In genomic region chr5:36643841-36644240, GRCh38 we compare ENCODE assay signal across 1 cellular context.
TF ChIP-seq lines count a peak whose summit lies in the region.

No MANE protein-coding gene starts in this region.

TF ChIP-seq in HEK293, 187 proteins besides CTCF, POLR2A, EP300 and RAD21 (continued from another document):
- TF ChIP-seq ZNF510 (tag by site-specific recombination; IDR thresholded peaks at IDR 0.05; ENCODE audit: insufficient replicate concordance) (peak; percentile 85), ZNF24 (tag by site-specific recombination; IDR thresholded peaks at IDR 0.05) (0 out of 2 replicates have a peak, but pooled peaks have one; percentile 34), REST (tag by site-specific recombination; IDR thresholded peaks at IDR 0.05) (peak; percentile 84), ZNF791 (tag by site-specific recombination; IDR thresholded peaks at IDR 0.05) (peak; percentile 72; the same call in 1 of the 2 replicates), ZNF654 (tag by site-specific recombination; IDR thresholded peaks at IDR 0.05; ENCODE audit: low read depth) (peak; percentile 44), PRDM4 (tag by site-specific recombination; IDR thresholded peaks at IDR 0.05) (peak; percentile 31; the same call in 1 of the 2 replicates), ZNF514 (tag by site-specific recombination; IDR thresholded peaks at IDR 0.05) (peak; percentile 58; the same call in 1 of the 2 replicates), ZNF555 (tag by site-specific recombination; conservative IDR thresholded peaks at IDR 0.05) (peak; percentile 96), AEBP2 (tag by site-specific recombination; IDR thresholded peaks at IDR 0.05; ENCODE audit: borderline replicate concordance) (peak; percentile 95; the same call in 1 of the 2 replicates), ZNF138 (tag by site-specific recombination; IDR thresholded peaks at IDR 0.05; ENCODE audit: borderline replicate concordance) (peak; percentile 94), ZNF223 (tag by site-specific recombination; IDR thresholded peaks at IDR 0.05) (0 out of 2 replicates have a peak, but pooled peaks have one; percentile 59), ZNF341 (tag by site-specific recombination; IDR thresholded peaks at IDR 0.05; ENCODE audit: low read depth) (0 out of 2 replicates have a peak, but pooled peaks have one; percentile 26), GFI1B (tag by site-specific recombination; IDR thresholded peaks at IDR 0.05) (peak; percentile 47; the same call in 1 of the 2 replicates), ZNF266 (tag by site-specific recombination; IDR thresholded peaks at IDR 0.05; ENCODE audit: low read depth) (peak; percentile 85), ZNF140 (tag by site-specific recombination; IDR thresholded peaks at IDR 0.05) (peak; percentile 97), RBAK (tag by site-specific recombination; IDR thresholded peaks at IDR 0.05) (peak; percentile 75; the same call in 1 of the 2 replicates), MZF1 (tag by site-specific recombination; IDR thresholded peaks at IDR 0.05; ENCODE audit: borderline replicate concordance) (peak; percentile 39; the same call in 1 of the 2 replicates), ZNF18 (tag by site-specific recombination; IDR thresholded peaks at IDR 0.05) (peak; percentile 52), ZBTB1 (tag by site-specific recombination; IDR thresholded peaks at IDR 0.05) (peak; percentile 94), ZNF433 (tag by site-specific recombination; IDR thresholded peaks at IDR 0.05; ENCODE audit: low read depth) (peak; percentile 96), ZNF214 (tag by site-specific recombination; IDR thresholded peaks at IDR 0.05; ENCODE audit: borderline replicate concordance) (peak; percentile 59; the same call in 1 of the 2 replicates), ZNF221 (tag by site-specific recombination; IDR thresholded peaks at IDR 0.05; ENCODE audit: borderline replicate concordance) (peak; percentile 12; the same call in 1 of the 2 replicates), ZBTB8A (tag by site-specific recombination; IDR thresholded peaks at IDR 0.05) (peak; percentile 82), ZNF394 (tag by site-specific recombination; IDR thresholded peaks at IDR 0.05; ENCODE audit: borderline replicate concordance) (peak; percentile 97), ZBTB21 (tag by site-specific recombination; IDR thresholded peaks at IDR 0.05) (peak; percentile 50; the same call in 1 of the 2 replicates), ZNF530 (tag by site-specific recombination; IDR thresholded peaks at IDR 0.05; ENCODE audit: low read depth) (peak; percentile 85), ZNF558 (tag by site-specific recombination; IDR thresholded peaks at IDR 0.05) (peak; percentile 89), ZNF426 (tag by site-specific recombination; IDR thresholded peaks at IDR 0.05) (peak; percentile 96), ZNF664 (tag by site-specific recombination; IDR thresholded peaks at IDR 0.05) (peak; percentile 83), ZNF560 (tag by site-specific recombination; IDR thresholded peaks at IDR 0.05; ENCODE audit: borderline replicate concordance) (peak; percentile 85; the same call in 1 of the 2 replicates), ZNF610 (tag by site-specific recombination; IDR thresholded peaks at IDR 0.05; ENCODE audit: borderline replicate concordance) (peak; percentile 69; the same call in 1 of the 2 replicates), ZNF704 (tag by site-specific recombination; IDR thresholded peaks at IDR 0.05) (peak; percentile 82; the same call in 1 of the 2 replicates), ZNF501 (tag by site-specific recombination; IDR thresholded peaks at IDR 0.05) (peak; percentile 83), ZBTB11 (tag by site-specific recombination; conservative IDR thresholded peaks at IDR 0.05; ENCODE audit: low read depth) (peak; percentile 86), ZNF404 (tag by site-specific recombination; IDR thresholded peaks at IDR 0.05) (peak; percentile 90), GLI2 (tag by site-specific recombination; IDR thresholded peaks at IDR 0.05; ENCODE audit: borderline replicate concordance, low read depth) (peak; percentile 62; the same call in 1 of the 2 replicates), ZNF292 (tag by site-specific recombination; IDR thresholded peaks at IDR 0.05; ENCODE audit: borderline replicate concordance, low read depth) (peak; percentile 92; the same call in 1 of the 2 replicates), SP3 (tag by site-specific recombination; IDR thresholded peaks at IDR 0.05) (peak; percentile 19; the same call in 1 of the 2 replicates), ZNF518A (tag by site-specific recombination; conservative IDR thresholded peaks at IDR 0.05; ENCODE audit: low read depth) (peak; percentile 94), ZXDB (tag by site-specific recombination; IDR thresholded peaks at IDR 0.05) (peak; percentile 75), ZFP37 (tag by site-specific recombination; IDR thresholded peaks at IDR 0.05) (peak; percentile 77; the same call in 1 of the 2 replicates)
